ENCODE assay signal across 1 cellular context in genomic region chr1:184504695-184505338, GRCh38.
TF ChIP-seq lines count a peak whose summit lies in the region.

No MANE protein-coding gene starts in this region.

TF ChIP-seq in GM23338, 12 proteins besides CTCF, POLR2A, EP300 and RAD21 (continued from another document):
- no peak for TF ChIP-seq ZNF462 (CRISPR knock-in tag; IDR thresholded peaks at IDR 0.05)
- no peak for TF ChIP-seq ZNF114 (CRISPR knock-in tag; IDR thresholded peaks at IDR 0.05)
